Comparison of ENCODE assay signal across 8 cellular contexts in genomic region chr3:42581400-42581708, GRCh38. TPM values are rescaled to one million over a fixed set of nuclear protein-coding genes. Genes with fewer than 3 reads are reported as not detected.
DNase-seq lines count a peak whose midpoint lies in the region; ATAC-seq, FAIRE-seq and TF ChIP-seq lines count a peak whose summit lies in the region.

No MANE protein-coding gene starts in this region.

- H3K27me3 Mint-ChIP-seq in activated CD4-positive, alpha-beta T cell treated with anti-CD3 and anti-CD28 coated beads, Interleukin-2, amount 10 ng/mL, durations not matched to agents 7 days and 5 days, result no peaks in the 10 kb centered on the region

- POLR2A ChIA-PET in activated CD4-positive, alpha-beta T cell treated with anti-CD3 and anti-CD28 coated beads, Interleukin-2, amount 10 ng/mL, durations not matched to agents 7 days and 5 days (lab: Charles Lee), result interaction anchor here (1.0 kb wide), 1 partner anchor 19 kb away, joined by 3 read pairs; no protein-coding TSS in a partner anchor

- H3K36me3 ChIP-seq in kidney (ENCODE audit: control insufficient read depth in 1 of 2, insufficient read depth in 2 of 2, low read length in 2 of 2), result no peaks in the 10 kb centered on the region
- H3K36me3 ChIP-seq in thoracic aorta, result no peaks in the 10 kb centered on the region

- peak overlapping the region; percentile 84 for H3K4me3 Mint-ChIP-seq in activated CD4-positive, alpha-beta T cell treated with anti-CD3 and anti-CD28 coated beads, Interleukin-2, amount 10 ng/mL, durations not matched to agents 7 days and 5 days

- H3K27ac ChIP-seq in kidney (ENCODE audit: low read depth in 2 of 2, low read length in 2 of 2), result peak overlapping the region; percentile 85 to 88
- H3K27ac ChIP-seq in thoracic aorta, result peak overlapping the region; percentile 81

- H3K36me3 Mint-ChIP-seq in activated CD4-positive, alpha-beta T cell treated with anti-CD3 and anti-CD28 coated beads, Interleukin-2, amount 10 ng/mL, durations not matched to agents 7 days and 5 days (ENCODE audit: low read depth), result peaks cover 39% of the 10 kb centered on the region
- H3K36me3 Mint-ChIP-seq in activated naive CD4-positive, alpha-beta T cell treated with anti-CD3 and anti-CD28 coated beads, Interleukin-2, amount 50 U/mL, for 72 hours, result peaks cover 14 to 17% of the 10 kb centered on the region in 2 donors

- H3K4me1 ChIP-seq in kidney (ENCODE audit: control insufficient read depth in 1 of 2, insufficient read depth in 1 of 2, low read depth in 1 of 2, low read length in 2 of 2), result peaks cover 0 to 8% of the 10 kb centered on the region in 2 donors
- peaks cover 9 to 22% of the 10 kb centered on the region in 2 donors for H3K4me1 ChIP-seq in thoracic aorta (ENCODE audit: control insufficient read depth in 1 of 2, low read depth in 2 of 2)

- H3K4me3 ChIP-seq in kidney (ENCODE audit: low read length in 2 of 2) (peak overlapping the region; percentile 80 to 87), thoracic aorta (peak overlapping the region; percentile 88)

- FAIRE-seq in kidney (lab: Jason Lieb, UNC), result no peak

- no peak for ATAC-seq in activated naive CD4-positive, alpha-beta T cell treated with anti-CD3 and anti-CD28 coated beads, Interleukin-2, amount 50 U/mL, for 72 hours
- ATAC-seq in thoracic aorta (ENCODE audit: insufficient number of reproducible peaks, low FRiP score, low read depth) (no peak), HG03196 (IDR thresholded peaks at IDR 0.05; ENCODE audit: unreplicated experiment) (no peak), GM18861 (IDR thresholded peaks at IDR 0.05; ENCODE audit: unreplicated experiment) (no peak), GM21529 (IDR thresholded peaks at IDR 0.05; ENCODE audit: unreplicated experiment) (no peak)

- H3K9me3 ChIP-seq in kidney (ENCODE audit: control insufficient read depth in 1 of 2, low read length in 2 of 2) (no peaks in the 10 kb centered on the region), thoracic aorta (no peaks in the 10 kb centered on the region)

- H3K9ac ChIP-seq in kidney (ENCODE audit: low read length in 2 of 2), result peak overlapping the region; percentile 50 to 79

- no peak for DNase-seq in activated CD4-positive, alpha-beta T cell treated with anti-CD3 and anti-CD28 coated beads, Interleukin-2, amount 10 ng/mL, durations not matched to agents 7 days and 5 days
- no peak for DNase-seq in activated CD4-positive, alpha-beta T cell treated with anti-CD3 and anti-CD28 coated beads for 4 hours
- no peak for DNase-seq in activated naive CD4-positive, alpha-beta T cell treated with anti-CD3 and anti-CD28 coated beads, Interleukin-2, amount 50 U/mL, for 72 hours (ENCODE audit: low spot score in 2 of 2)
- DNase-seq in kidney (no peak), thoracic aorta (ENCODE audit: low spot score) (no peak)

- H3K4me1 Mint-ChIP-seq in activated CD4-positive, alpha-beta T cell treated with anti-CD3 and anti-CD28 coated beads, Interleukin-2, amount 10 ng/mL, durations not matched to agents 7 days and 5 days, result peaks cover 63% of the 10 kb centered on the region

- CTCF ChIA-PET in activated CD4-positive, alpha-beta T cell treated with anti-CD3 and anti-CD28 coated beads, Interleukin-2, amount 10 ng/mL, durations not matched to agents 7 days and 5 days (lab: Charles Lee), result interaction anchor here (1.3 to 2.7 kb wide), 3 partner anchors 20 to 163 kb away, joined by 3 to 14 read pairs (median 3); partner anchors contain the start of gene NKTR

- H3K27me3 ChIP-seq in thoracic aorta (replicated peaks; ENCODE audit: insufficient read depth), result no peaks in the 10 kb centered on the region

- no peaks in the 10 kb centered on the region for H3K9me3 Mint-ChIP-seq in activated CD4-positive, alpha-beta T cell treated with anti-CD3 and anti-CD28 coated beads, Interleukin-2, amount 10 ng/mL, durations not matched to agents 7 days and 5 days
- peaks cover 0 to 4% of the 10 kb centered on the region in 2 donors for H3K9me3 Mint-ChIP-seq in activated naive CD4-positive, alpha-beta T cell treated with anti-CD3 and anti-CD28 coated beads, Interleukin-2, amount 50 U/mL, for 72 hours

- peak overlapping the region; percentile 76 for H3K27ac Mint-ChIP-seq in activated CD4-positive, alpha-beta T cell treated with anti-CD3 and anti-CD28 coated beads, Interleukin-2, amount 10 ng/mL, durations not matched to agents 7 days and 5 days
- peak overlapping the region; percentile 77 to 91 for H3K27ac Mint-ChIP-seq in activated naive CD4-positive, alpha-beta T cell treated with anti-CD3 and anti-CD28 coated beads, Interleukin-2, amount 50 U/mL, for 72 hours

- intact Hi-C loops in kidney (cut with DNase I), result no loop called here

- no peak for TF ChIP-seq CTCF in kidney (IDR thresholded peaks at IDR 0.05; ENCODE audit: borderline replicate concordance, extremely low read depth, insufficient read depth)
- no peak for TF ChIP-seq CTCF in thoracic aorta (IDR thresholded peaks at IDR 0.05)

RNA-seq across cellular contexts. Expression of gene SEC22C, which starts 0.4 kb away (rescaled TPM):
- total RNA-seq in activated CD4-positive, alpha-beta T cell treated with anti-CD3 and anti-CD28 coated beads, Interleukin-2, amount 10 ng/mL, durations not matched to agents 7 days and 5 days, result 10 to 100 TPM; 56.0 to 58.9 TPM
- 10 to 100 TPM; 37.6 to 42.3 TPM for total RNA-seq in activated naive CD4-positive, alpha-beta T cell treated with anti-CD3 and anti-CD28 coated beads, Interleukin-2, amount 50 U/mL, for 72 hours
- total RNA-seq in kidney, result 43.6 TPM
- 32.8 TPM for polyA plus RNA-seq in kidney (ENCODE audit: insufficient read depth, low read depth, low replicate concordance)
- 10 to 100 TPM; 55.0 to 83.4 TPM for total RNA-seq in thoracic aorta

RNA-seq across cellular contexts. Expression of gene SS18L2, which starts 9.3 kb away (rescaled TPM):
- total RNA-seq in activated CD4-positive, alpha-beta T cell treated with anti-CD3 and anti-CD28 coated beads, Interleukin-2, amount 10 ng/mL, durations not matched to agents 7 days and 5 days, result 10 to 100 TPM; 48.9 to 63.6 TPM
- total RNA-seq in activated naive CD4-positive, alpha-beta T cell treated with anti-CD3 and anti-CD28 coated beads, Interleukin-2, amount 50 U/mL, for 72 hours, result 10 to 100 TPM; 47.7 to 58.3 TPM
- total RNA-seq in kidney (18.8 TPM), thoracic aorta (1 to 10 TPM; 2.8 to 8.6 TPM)
- 42.4 TPM for polyA plus RNA-seq in kidney (ENCODE audit: insufficient read depth, low read depth, low replicate concordance)

RNA-seq across cellular contexts. Expression of gene NKTR, which starts 19.1 kb away (rescaled TPM):
- 100 to 1,000 TPM in 1 of 2 experiments, 10 to 100 TPM in 1; 96.4 to 106 TPM for total RNA-seq in activated CD4-positive, alpha-beta T cell treated with anti-CD3 and anti-CD28 coated beads, Interleukin-2, amount 10 ng/mL, durations not matched to agents 7 days and 5 days
- 100 to 1,000 TPM in 1 of 2 donors, 10 to 100 TPM in 1; 97.7 to 157 TPM for total RNA-seq in activated naive CD4-positive, alpha-beta T cell treated with anti-CD3 and anti-CD28 coated beads, Interleukin-2, amount 50 U/mL, for 72 hours
- total RNA-seq in kidney (81.1 TPM), thoracic aorta (100 to 1,000 TPM; 159 to 210 TPM)
- 9.2 TPM for polyA plus RNA-seq in kidney (ENCODE audit: insufficient read depth, low read depth, low replicate concordance)
